In the genomic region with DNA sequence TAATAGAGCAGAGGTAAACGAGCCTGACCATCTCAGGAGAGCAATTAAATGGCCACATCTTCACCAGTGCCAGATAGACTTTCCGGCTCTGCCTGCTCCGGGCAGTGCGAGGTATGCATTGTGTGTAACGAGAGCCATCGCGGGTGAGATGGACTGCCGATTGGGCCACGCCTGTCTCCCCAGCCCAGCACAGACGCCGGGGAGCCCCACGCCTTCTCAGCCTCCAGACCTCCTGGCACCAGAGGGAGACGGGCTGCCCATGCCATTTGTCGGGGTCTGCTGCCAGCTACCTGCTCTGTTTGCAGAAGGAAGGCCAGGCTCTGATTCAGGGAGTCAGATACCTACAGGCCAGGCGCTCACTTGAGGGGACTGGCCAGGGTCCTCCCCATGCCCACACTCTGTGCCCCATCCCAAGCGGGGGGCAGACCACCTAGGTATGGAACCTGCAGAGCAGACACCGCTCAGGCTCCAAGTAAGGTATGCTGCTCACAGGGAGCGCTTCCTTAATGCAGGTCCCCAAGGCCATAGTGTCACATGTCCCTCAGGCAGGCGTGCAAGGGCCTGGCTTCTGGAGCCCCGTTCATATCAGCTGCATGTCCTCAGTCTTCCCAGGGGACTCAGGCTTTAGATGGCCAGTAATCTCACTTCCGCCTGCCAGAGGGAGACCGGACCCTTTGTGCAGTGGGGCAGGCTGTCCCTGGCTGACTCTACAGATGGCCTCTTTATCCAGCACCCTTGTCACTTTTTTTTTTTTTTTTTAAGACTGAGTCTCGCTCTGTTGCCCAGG, we compare ENCODE assay signal across 1 cellular context.
TF ChIP-seq lines count a peak whose summit lies in the region.

No MANE protein-coding gene starts in this region.

TF ChIP-seq in H1, 55 proteins besides CTCF, POLR2A, EP300 and RAD21:
- TF ChIP-seq, protein P1, sequence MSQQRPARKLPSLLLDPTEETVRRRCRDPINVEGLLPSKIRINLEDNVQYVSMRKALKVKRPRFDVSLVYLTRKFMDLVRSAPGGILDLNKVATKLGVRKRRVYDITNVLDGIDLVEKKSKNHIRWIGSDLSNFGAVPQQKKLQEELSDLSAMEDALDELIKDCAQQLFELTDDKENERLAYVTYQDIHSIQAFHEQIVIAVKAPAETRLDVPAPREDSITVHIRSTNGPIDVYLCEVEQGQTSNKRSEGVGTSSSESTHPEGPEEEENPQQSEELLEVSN (IDR thresholded peaks at IDR 0.05): no peak
- TF ChIP-seq SIN3A (conservative IDR thresholded peaks at IDR 0.05 in 1 of 2, IDR thresholded peaks at IDR 0.05 in 1 of 2; ENCODE audit: low read depth in 1 of 2, low read length in 2 of 2) (no peak), POLR2AphosphoS5 (IDR thresholded peaks at IDR 0.05; ENCODE audit: low read depth, low read length) (no peak), FOSL1 (IDR thresholded peaks at IDR 0.05; ENCODE audit: insufficient read depth, low read depth, low read length) (no peak), CBX5 (IDR thresholded peaks at IDR 0.05; ENCODE audit: low read depth, low read length) (no peak), CEBPB (IDR thresholded peaks at IDR 0.05; ENCODE audit: low read depth, low read length) (no peak), YY1 (IDR thresholded peaks at IDR 0.05; ENCODE audit: low read depth, low read length) (no peak), BRCA1 (IDR thresholded peaks at IDR 0.05; ENCODE audit: low read depth, low read length) (no peak), CHD2 (IDR thresholded peaks at IDR 0.05; ENCODE audit: low read length) (no peak), SUZ12 (IDR thresholded peaks at IDR 0.05; ENCODE audit: low read length) (no peak), RFX5 (IDR thresholded peaks at IDR 0.05; ENCODE audit: borderline replicate concordance, low read depth, low read length) (no peak)
